Comparison of ENCODE assay signal across 12 cellular contexts in genomic region chr2:233439191-233439590, GRCh38.
A peak's percentile ranks its signal among the peaks of the same experiment; 100 is the strongest.
DNase-seq lines count a peak whose midpoint lies in the region; ATAC-seq, FAIRE-seq and TF ChIP-seq lines count a peak whose summit lies in the region.
"Had no signal": no experiment of that assay in that cellular context is flagged by ENCODE, and none has a peak within 500 bp of the region (broad histone marks: within the 10 kb centered on the region; RNA-seq: fewer than 3 reads in every experiment).

No MANE protein-coding gene starts in this region.

- H3K79me2 ChIP-seq in HepG2 (ENCODE audit: insufficient read depth, low read length) = no peaks in the 10 kb centered on the region

- ATAC-seq in right lobe of liver = no peak
- ATAC-seq in HepG2 = no peak
- no peak for ATAC-seq in HG03439 (IDR thresholded peaks at IDR 0.05; ENCODE audit: unreplicated experiment)
- ATAC-seq in HG02852 (IDR thresholded peaks at IDR 0.05; ENCODE audit: unreplicated experiment) = no peak
- ATAC-seq: WTC11 had no signal

- CTCF ChIA-PET in HepG2 (lab: Yijun Ruan, JAX; ENCODE audit: low intra/inter-chr PET ratio, low total read pairs) = no interaction called here

- TF ChIP-seq EP300 in HepG2 (IDR thresholded peaks at IDR 0.05; ENCODE audit: low read depth in 2 of 2, low read length in 2 of 2) (no peak), HepG2 (CRISPR knock-in tag; IDR thresholded peaks at IDR 0.05; ENCODE audit: borderline replicate concordance) (no peak)

- no peak for FAIRE-seq in HepG2 (lab: Jason Lieb, UNC)

- H3K36me3 ChIP-seq in right lobe of liver (peaks cover 0 to 36% (median 5%) of the 10 kb centered on the region in 4 donors), HepG2 (replicated peaks in 1 of 2; ENCODE audit: control insufficient read depth in 1 of 2, insufficient read depth in 2 of 2, low read length in 2 of 2) (peaks cover 34 to 58% of the 10 kb centered on the region in 2 experiments), uterus (no peaks in the 10 kb centered on the region)

- H3K36me3 Mint-ChIP-seq in chondrocyte (ENCODE audit: low read depth) = peaks cover 29% of the 10 kb centered on the region

- H3K4me2 ChIP-seq in HepG2 (ENCODE audit: low read depth, low read length) = no peak overlapping the region
- H3K4me2 ChIP-seq: SK-N-SH had no signal

- no peaks in the 10 kb centered on the region for H3K9me3 ChIP-seq in right lobe of liver
- no peaks in the 10 kb centered on the region for H3K9me3 ChIP-seq in HepG2 (ENCODE audit: low read length)
- H3K9me3 ChIP-seq in uterus = no peaks in the 10 kb centered on the region
- H3K9me3 ChIP-seq: SK-N-SH, transverse colon had no signal

- 48% methylated on average over 4 of the region's 9 CpGs for WGBS in right lobe of liver (ENCODE audit: insufficient coverage, low coverage, low lambda C conversion rate, missing lambda C conversion rate)
- 98% methylated on average over 7 of the region's 9 CpGs for WGBS in HepG2 (ENCODE audit: low lambda C conversion rate)

- intact Hi-C loops in right lobe of liver (cut with DNase I) (no loop called here), HepG2 (cut with micrococcal nuclease; ENCODE audit: unreplicated experiment) (no loop called here), uterus (cut with DNase I; ENCODE audit: low total_unique reads) (no loop called here)

- no peak overlapping the region for H3K9ac ChIP-seq in HepG2 (ENCODE audit: insufficient read depth, low read depth, low read length)
- H3K9ac ChIP-seq: SK-N-SH had no signal

- no peaks in the 10 kb centered on the region for H3K4me1 ChIP-seq in right lobe of liver
- no peaks in the 10 kb centered on the region for H3K4me1 ChIP-seq in HepG2 (ENCODE audit: insufficient read depth, low read length)
- no peaks in the 10 kb centered on the region for H3K4me1 ChIP-seq in uterus

- H3K9me3 Mint-ChIP-seq in chondrocyte (ENCODE audit: low read depth) = no peaks in the 10 kb centered on the region
- H3K9me3 Mint-ChIP-seq: WTC11 had no signal

- no peak overlapping the region for H2AFZ ChIP-seq in HepG2 (ENCODE audit: low read length)

- peaks cover 13% of the 10 kb centered on the region for H3K4me1 Mint-ChIP-seq in chondrocyte (ENCODE audit: low read depth)
- H3K4me1 Mint-ChIP-seq: WTC11 had no signal

- no peaks in the 10 kb centered on the region for H3K27me3 Mint-ChIP-seq in chondrocyte (ENCODE audit: low read depth)

- no peak for TF ChIP-seq RAD21 in HepG2 (CRISPR knock-in tag; IDR thresholded peaks at IDR 0.05)

- peaks cover 3% of the 10 kb centered on the region; the same call in 1 of the 2 replicates for H4K20me1 ChIP-seq in HepG2 (ENCODE audit: insufficient read depth, low read length)

- no peaks in the 10 kb centered on the region for H3K27me3 ChIP-seq in right lobe of liver
- no peaks in the 10 kb centered on the region for H3K27me3 ChIP-seq in HepG2 (ENCODE audit: control insufficient read depth in 1 of 2, insufficient read depth in 2 of 2, low read length in 2 of 2)
- no peaks in the 10 kb centered on the region for H3K27me3 ChIP-seq in uterus
- H3K27me3 ChIP-seq: transverse colon had no signal

- POLR2A ChIA-PET in HepG2 (lab: Yijun Ruan, JAX) = no interaction called here

- no TSS peak for BruUV-seq in HepG2 (replicated peaks; lab: Mats Ljungman, UMichigan)

- H3K4me3 ChIP-seq in right lobe of liver (no peak overlapping the region), HepG2 (replicated peaks in 1 of 3; ENCODE audit: insufficient read depth in 1 of 3, low read depth in 2 of 3, low read length in 3 of 3) (no peak overlapping the region), uterus (no peak overlapping the region)
- H3K4me3 ChIP-seq: transverse colon had no signal

- DNase-seq in right lobe of liver (peak in 2 of 3 donors; percentile 19 to 42), HepG2 (ENCODE audit: low spot score) (no peak), chondrocyte (ENCODE audit: low spot score) (peak; percentile 62), middle frontal gyrus (ENCODE audit: extremely low spot score, low spot score) (peak; percentile 52), uterus (peak; percentile 52 to 73), NCI-H2081 (lab: John Stamatoyannopoulos, UW) (no peak)
- DNase-seq: effector memory CD4-positive, alpha-beta T cell; SK-N-SH; transverse colon had no signal

- TF ChIP-seq CTCF in right lobe of liver (IDR thresholded peaks at IDR 0.05) = no peak
- TF ChIP-seq CTCF in HepG2 (CRISPR knock-in tag; IDR thresholded peaks at IDR 0.05) = no peak
- TF ChIP-seq CTCF in chondrocyte (IDR thresholded peaks at IDR 0.05) = no peak
- no peak for TF ChIP-seq CTCF in uterus (IDR thresholded peaks at IDR 0.05)

- no peak overlapping the region for H3K27ac ChIP-seq in right lobe of liver
- no peak overlapping the region for H3K27ac ChIP-seq in HepG2 (ENCODE audit: extremely low read length, insufficient read depth, low read length)
- no peak overlapping the region for H3K27ac ChIP-seq in uterus
- H3K27ac ChIP-seq: transverse colon had no signal

- no peak overlapping the region for H3K4me3 Mint-ChIP-seq in chondrocyte (ENCODE audit: unreplicated experiment)
- H3K4me3 Mint-ChIP-seq: WTC11 had no signal

- in situ Hi-C loops in HepG2 (cut with HindIII; ENCODE audit: extremely low pct_ligation_motif_present, low pct_unique_long_range_greater_than_20kb) = no loop called here

- TF ChIP-seq POLR2A in right lobe of liver (IDR thresholded peaks at IDR 0.05) = no peak
- TF ChIP-seq POLR2A in HepG2 (IDR thresholded peaks at IDR 0.05; ENCODE audit: insufficient read depth in 1 of 2, low read depth in 2 of 2, low read length in 2 of 2) = no peak
- no peak for TF ChIP-seq POLR2A in uterus (IDR thresholded peaks at IDR 0.05)

- no peak overlapping the region for H3K27ac Mint-ChIP-seq in chondrocyte (ENCODE audit: unreplicated experiment)
- H3K27ac Mint-ChIP-seq: WTC11 had no signal

TF ChIP-seq in HepG2, 621 proteins besides CTCF, POLR2A, EP300 and RAD21:
- no peak for TF ChIP-seq SRSF9 (IDR thresholded peaks at IDR 0.05; ENCODE audit: borderline replicate concordance, insufficient read depth, low read depth, low read length, poor library complexity, severe bottlenecking)
- no peak for TF ChIP-seq ZNF224 (CRISPR knock-in tag; IDR thresholded peaks at IDR 0.05)
- no peak for TF ChIP-seq ZNF614 (CRISPR knock-in tag; IDR thresholded peaks at IDR 0.05; ENCODE audit: borderline replicate concordance)
- no peak for TF ChIP-seq ZNF570 (CRISPR knock-in tag; IDR thresholded peaks at IDR 0.05; ENCODE audit: borderline replicate concordance)

Comparison
In these comparisons a context has a peak if more than half of its experiments do, and no peak if none do; other contexts are left out.
1. DNase-seq: peak in right lobe of liver (2 of 3), chondrocyte (single experiment), middle frontal gyrus (single experiment) and uterus (2 of 2); none in HepG2 (single experiment) and NCI-H2081 (0 of 2).